ENCODE assay signal across 2 cellular contexts in the genomic region with DNA sequence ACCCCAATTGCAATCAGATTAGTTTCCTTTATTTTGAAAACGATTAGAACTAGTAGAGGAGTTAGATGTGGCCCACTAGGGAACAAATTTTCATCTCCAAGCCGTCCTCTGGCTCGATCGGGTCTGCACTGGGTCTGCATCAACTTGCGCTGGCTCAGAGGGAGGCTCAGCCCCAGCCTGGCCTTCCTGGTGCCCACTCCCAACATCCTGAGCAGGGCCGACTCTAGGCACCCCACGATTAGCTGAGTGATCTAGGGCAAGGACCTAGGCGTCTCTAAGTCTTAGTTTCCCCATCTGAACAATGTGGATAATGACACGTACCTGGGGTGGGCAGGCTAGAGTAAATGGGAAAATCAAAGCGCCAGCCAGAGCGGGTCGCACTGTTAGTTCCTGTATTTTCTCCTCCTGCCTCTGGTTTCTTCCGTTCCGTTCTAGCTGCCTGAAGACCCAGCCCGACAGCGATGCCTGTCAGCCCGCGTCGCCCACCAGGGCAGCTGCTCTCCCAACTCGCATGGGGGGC.
TF ChIP-seq lines count a peak whose summit lies in the region.

No MANE protein-coding gene starts in this region.

TF ChIP-seq in GM23338, 12 proteins besides CTCF, POLR2A, EP300 and RAD21 (continued from another document):
- TF ChIP-seq, protein P1, sequence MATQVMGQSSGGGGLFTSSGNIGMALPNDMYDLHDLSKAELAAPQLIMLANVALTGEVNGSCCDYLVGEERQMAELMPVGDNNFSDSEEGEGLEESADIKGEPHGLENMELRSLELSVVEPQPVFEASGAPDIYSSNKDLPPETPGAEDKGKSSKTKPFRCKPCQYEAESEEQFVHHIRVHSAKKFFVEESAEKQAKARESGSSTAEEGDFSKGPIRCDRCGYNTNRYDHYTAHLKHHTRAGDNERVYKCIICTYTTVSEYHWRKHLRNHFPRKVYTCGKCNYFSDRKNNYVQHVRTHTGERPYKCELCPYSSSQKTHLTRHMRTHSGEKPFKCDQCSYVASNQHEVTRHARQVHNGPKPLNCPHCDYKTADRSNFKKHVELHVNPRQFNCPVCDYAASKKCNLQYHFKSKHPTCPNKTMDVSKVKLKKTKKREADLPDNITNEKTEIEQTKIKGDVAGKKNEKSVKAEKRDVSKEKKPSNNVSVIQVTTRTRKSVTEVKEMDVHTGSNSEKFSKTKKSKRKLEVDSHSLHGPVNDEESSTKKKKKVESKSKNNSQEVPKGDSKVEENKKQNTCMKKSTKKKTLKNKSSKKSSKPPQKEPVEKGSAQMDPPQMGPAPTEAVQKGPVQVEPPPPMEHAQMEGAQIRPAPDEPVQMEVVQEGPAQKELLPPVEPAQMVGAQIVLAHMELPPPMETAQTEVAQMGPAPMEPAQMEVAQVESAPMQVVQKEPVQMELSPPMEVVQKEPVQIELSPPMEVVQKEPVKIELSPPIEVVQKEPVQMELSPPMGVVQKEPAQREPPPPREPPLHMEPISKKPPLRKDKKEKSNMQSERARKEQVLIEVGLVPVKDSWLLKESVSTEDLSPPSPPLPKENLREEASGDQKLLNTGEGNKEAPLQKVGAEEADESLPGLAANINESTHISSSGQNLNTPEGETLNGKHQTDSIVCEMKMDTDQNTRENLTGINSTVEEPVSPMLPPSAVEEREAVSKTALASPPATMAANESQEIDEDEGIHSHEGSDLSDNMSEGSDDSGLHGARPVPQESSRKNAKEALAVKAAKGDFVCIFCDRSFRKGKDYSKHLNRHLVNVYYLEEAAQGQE (IDR thresholded peaks at IDR 0.05; ENCODE audit: unreplicated experiment), result no peak
- TF ChIP-seq, protein P2, sequence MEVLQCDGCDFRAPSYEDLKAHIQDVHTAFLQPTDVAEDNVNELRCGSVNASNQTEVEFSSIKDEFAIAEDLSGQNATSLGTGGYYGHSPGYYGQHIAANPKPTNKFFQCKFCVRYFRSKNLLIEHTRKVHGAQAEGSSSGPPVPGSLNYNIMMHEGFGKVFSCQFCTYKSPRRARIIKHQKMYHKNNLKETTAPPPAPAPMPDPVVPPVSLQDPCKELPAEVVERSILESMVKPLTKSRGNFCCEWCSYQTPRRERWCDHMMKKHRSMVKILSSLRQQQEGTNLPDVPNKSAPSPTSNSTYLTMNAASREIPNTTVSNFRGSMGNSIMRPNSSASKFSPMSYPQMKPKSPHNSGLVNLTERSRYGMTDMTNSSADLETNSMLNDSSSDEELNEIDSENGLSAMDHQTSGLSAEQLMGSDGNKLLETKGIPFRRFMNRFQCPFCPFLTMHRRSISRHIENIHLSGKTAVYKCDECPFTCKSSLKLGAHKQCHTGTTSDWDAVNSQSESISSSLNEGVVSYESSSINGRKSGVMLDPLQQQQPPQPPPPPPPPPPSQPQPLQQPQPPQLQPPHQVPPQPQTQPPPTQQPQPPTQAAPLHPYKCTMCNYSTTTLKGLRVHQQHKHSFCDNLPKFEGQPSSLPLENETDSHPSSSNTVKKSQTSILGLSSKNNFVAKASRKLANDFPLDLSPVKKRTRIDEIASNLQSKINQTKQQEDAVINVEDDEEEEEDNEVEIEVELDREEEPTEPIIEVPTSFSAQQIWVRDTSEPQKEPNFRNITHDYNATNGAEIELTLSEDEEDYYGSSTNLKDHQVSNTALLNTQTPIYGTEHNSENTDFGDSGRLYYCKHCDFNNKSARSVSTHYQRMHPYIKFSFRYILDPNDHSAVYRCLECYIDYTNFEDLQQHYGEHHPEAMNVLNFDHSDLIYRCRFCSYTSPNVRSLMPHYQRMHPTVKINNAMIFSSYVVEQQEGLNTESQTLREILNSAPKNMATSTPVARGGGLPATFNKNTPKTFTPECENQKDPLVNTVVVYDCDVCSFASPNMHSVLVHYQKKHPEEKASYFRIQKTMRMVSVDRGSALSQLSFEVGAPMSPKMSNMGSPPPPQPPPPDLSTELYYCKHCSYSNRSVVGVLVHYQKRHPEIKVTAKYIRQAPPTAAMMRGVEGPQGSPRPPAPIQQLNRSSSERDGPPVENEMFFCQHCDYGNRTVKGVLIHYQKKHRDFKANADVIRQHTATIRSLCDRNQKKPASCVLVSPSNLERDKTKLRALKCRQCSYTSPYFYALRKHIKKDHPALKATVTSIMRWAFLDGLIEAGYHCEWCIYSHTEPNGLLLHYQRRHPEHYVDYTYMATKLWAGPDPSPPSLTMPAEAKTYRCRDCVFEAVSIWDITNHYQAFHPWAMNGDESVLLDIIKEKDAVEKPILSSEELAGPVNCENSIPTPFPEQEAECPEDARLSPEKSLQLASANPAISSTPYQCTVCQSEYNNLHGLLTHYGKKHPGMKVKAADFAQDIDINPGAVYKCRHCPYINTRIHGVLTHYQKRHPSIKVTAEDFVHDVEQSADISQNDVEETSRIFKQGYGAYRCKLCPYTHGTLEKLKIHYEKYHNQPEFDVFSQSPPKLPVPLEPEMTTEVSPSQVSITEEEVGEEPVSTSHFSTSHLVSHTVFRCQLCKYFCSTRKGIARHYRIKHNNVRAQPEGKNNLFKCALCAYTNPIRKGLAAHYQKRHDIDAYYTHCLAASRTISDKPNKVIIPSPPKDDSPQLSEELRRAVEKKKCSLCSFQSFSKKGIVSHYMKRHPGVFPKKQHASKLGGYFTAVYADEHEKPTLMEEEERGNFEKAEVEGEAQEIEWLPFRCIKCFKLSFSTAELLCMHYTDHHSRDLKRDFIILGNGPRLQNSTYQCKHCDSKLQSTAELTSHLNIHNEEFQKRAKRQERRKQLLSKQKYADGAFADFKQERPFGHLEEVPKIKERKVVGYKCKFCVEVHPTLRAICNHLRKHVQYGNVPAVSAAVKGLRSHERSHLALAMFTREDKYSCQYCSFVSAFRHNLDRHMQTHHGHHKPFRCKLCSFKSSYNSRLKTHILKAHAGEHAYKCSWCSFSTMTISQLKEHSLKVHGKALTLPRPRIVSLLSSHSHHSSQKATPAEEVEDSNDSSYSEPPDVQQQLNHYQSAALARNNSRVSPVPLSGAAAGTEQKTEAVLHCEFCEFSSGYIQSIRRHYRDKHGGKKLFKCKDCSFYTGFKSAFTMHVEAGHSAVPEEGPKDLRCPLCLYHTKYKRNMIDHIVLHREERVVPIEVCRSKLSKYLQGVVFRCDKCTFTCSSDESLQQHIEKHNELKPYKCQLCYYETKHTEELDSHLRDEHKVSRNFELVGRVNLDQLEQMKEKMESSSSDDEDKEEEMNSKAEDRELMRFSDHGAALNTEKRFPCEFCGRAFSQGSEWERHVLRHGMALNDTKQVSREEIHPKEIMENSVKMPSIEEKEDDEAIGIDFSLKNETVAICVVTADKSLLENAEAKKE (CRISPR knock-in tag; IDR thresholded peaks at IDR 0.05), result no peak
TF ChIP-seq in GM23338: peak in this region for 1.

TF ChIP-seq in WTC11, 78 proteins besides CTCF, POLR2A, EP300 and RAD21 (continued from another document):
- TF ChIP-seq, protein P3, sequence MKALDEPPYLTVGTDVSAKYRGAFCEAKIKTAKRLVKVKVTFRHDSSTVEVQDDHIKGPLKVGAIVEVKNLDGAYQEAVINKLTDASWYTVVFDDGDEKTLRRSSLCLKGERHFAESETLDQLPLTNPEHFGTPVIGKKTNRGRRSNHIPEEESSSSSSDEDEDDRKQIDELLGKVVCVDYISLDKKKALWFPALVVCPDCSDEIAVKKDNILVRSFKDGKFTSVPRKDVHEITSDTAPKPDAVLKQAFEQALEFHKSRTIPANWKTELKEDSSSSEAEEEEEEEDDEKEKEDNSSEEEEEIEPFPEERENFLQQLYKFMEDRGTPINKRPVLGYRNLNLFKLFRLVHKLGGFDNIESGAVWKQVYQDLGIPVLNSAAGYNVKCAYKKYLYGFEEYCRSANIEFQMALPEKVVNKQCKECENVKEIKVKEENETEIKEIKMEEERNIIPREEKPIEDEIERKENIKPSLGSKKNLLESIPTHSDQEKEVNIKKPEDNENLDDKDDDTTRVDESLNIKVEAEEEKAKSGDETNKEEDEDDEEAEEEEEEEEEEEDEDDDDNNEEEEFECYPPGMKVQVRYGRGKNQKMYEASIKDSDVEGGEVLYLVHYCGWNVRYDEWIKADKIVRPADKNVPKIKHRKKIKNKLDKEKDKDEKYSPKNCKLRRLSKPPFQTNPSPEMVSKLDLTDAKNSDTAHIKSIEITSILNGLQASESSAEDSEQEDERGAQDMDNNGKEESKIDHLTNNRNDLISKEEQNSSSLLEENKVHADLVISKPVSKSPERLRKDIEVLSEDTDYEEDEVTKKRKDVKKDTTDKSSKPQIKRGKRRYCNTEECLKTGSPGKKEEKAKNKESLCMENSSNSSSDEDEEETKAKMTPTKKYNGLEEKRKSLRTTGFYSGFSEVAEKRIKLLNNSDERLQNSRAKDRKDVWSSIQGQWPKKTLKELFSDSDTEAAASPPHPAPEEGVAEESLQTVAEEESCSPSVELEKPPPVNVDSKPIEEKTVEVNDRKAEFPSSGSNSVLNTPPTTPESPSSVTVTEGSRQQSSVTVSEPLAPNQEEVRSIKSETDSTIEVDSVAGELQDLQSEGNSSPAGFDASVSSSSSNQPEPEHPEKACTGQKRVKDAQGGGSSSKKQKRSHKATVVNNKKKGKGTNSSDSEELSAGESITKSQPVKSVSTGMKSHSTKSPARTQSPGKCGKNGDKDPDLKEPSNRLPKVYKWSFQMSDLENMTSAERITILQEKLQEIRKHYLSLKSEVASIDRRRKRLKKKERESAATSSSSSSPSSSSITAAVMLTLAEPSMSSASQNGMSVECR (CRISPR knock-in tag; IDR thresholded peaks at IDR 0.05; ENCODE audit: borderline replicate concordance), result no peak
- TF ChIP-seq, protein P4, sequence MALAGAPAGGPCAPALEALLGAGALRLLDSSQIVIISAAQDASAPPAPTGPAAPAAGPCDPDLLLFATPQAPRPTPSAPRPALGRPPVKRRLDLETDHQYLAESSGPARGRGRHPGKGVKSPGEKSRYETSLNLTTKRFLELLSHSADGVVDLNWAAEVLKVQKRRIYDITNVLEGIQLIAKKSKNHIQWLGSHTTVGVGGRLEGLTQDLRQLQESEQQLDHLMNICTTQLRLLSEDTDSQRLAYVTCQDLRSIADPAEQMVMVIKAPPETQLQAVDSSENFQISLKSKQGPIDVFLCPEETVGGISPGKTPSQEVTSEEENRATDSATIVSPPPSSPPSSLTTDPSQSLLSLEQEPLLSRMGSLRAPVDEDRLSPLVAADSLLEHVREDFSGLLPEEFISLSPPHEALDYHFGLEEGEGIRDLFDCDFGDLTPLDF (CRISPR knock-in tag; IDR thresholded peaks at IDR 0.05), result no peak
- TF ChIP-seq JAZF1 (CRISPR knock-in tag; IDR thresholded peaks at IDR 0.05), result no peak
- TF ChIP-seq, protein P5, sequence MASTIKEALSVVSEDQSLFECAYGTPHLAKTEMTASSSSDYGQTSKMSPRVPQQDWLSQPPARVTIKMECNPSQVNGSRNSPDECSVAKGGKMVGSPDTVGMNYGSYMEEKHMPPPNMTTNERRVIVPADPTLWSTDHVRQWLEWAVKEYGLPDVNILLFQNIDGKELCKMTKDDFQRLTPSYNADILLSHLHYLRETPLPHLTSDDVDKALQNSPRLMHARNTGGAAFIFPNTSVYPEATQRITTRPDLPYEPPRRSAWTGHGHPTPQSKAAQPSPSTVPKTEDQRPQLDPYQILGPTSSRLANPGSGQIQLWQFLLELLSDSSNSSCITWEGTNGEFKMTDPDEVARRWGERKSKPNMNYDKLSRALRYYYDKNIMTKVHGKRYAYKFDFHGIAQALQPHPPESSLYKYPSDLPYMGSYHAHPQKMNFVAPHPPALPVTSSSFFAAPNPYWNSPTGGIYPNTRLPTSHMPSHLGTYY (CRISPR knock-in tag; IDR thresholded peaks at IDR 0.05), result no peak
